ENCODE assay signal across 25 cellular contexts in the genomic region with DNA sequence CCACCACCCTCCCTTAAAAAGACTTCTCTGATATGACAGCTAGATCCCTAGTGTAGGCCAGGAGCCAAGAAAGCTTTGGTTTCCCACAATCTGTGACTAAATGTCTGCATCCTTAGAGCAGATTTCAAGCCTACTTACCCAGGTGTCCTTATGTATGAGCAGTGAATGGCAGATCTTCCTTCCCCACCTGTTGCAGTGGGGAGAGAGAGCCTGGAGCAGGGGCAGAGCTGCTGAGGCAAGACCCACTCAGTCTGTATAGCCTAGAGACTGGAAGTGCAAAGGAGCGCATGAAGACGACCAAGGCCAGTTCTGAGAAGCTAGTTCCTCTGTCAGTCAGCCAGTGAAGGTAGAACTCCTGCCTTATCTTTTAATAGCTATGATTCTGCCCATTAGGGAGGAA.
"Had no signal": no experiment of that assay in that cellular context is flagged by ENCODE, and none has a peak within 500 bp of the region (broad histone marks: within the 10 kb centered on the region; RNA-seq: fewer than 3 reads in every experiment).

No MANE protein-coding gene starts in this region.

- H3K27ac Mint-ChIP-seq: mesothelial cell of epicardium; naive thymus-derived CD4-positive, alpha-beta T cell; natural killer cell treated with Interleukin-12 subunit alpha and Interleukin-12 subunit beta and Interleukin-15 and Interleukin-18, amount 100 ng/mL, for 72 hours; progenitor cell of endocrine pancreas; stimulated activated naive B cell treated with anti-CD40 and anti-IgM and Interleukin-4, amounts not matched to agents 10 μg/mL and 1 μg/mL and 100 μg/mL, for 72 hours had no signal

- H3K4me1 Mint-ChIP-seq: mesothelial cell of epicardium; naive thymus-derived CD4-positive, alpha-beta T cell; stimulated activated naive B cell treated with anti-CD40 and anti-IgM and Interleukin-4, amounts not matched to agents 10 μg/mL and 1 μg/mL and 100 μg/mL, for 72 hours had no signal

- H3K4me2 ChIP-seq: smooth muscle cell had no signal

- H3K4me1 ChIP-seq: left ventricle myocardium inferior, right atrium auricular region, right lobe of liver, stomach, testis, thyroid gland, transverse colon, upper lobe of left lung, vagina had no signal

- DNase-seq: islet precursor cell; left ventricle myocardium inferior; mesendoderm; mucosa of descending colon; naive thymus-derived CD4-positive, alpha-beta T cell; ovary; right lobe of liver; stimulated activated CD4-positive, alpha-beta T cell treated with anti-CD3 and anti-CD28 coated beads, Interleukin-1b, Interleukin-23, amount 100 ng/mL, for 48 hours; stimulated activated CD4-positive, alpha-beta T cell treated with anti-CD3 and anti-CD28 coated beads, Interleukin-2, amount 100 ng/mL, for 48 hours; stimulated activated CD4-positive, alpha-beta T cell treated with anti-CD3 and anti-CD28 coated beads, Interleukin-4, amount 100 ng/mL, for 4 hours; stimulated activated CD8-positive, alpha-beta memory T cell treated with anti-CD3 and anti-CD28 coated beads, Interleukin-4, amount 100 ng/mL, for 48 hours; stimulated activated naive B cell treated with anti-CD40 and anti-IgM and Interleukin-4, amounts not matched to agents 10 μg/mL and 1 μg/mL and 100 μg/mL, for 72 hours; stimulated activated naive CD8-positive, alpha-beta T cell treated with anti-CD3 and anti-CD28 coated beads, Interleukin-15, Interleukin-2, amounts not matched to agents 100 U/mL and 50 U/mL, for 24 hours; stomach; testis; thyroid gland; transverse colon; upper lobe of left lung had no signal

- ATAC-seq: mucosa of descending colon; naive thymus-derived CD4-positive, alpha-beta T cell; right lobe of liver; stimulated activated naive B cell treated with anti-CD40 and anti-IgM and Interleukin-4, amounts not matched to agents 10 μg/mL and 1 μg/mL and 100 μg/mL, for 72 hours; stimulated activated naive CD8-positive, alpha-beta T cell treated with anti-CD3 and anti-CD28 coated beads, Interleukin-15, Interleukin-2, amounts not matched to agents 100 U/mL and 50 U/mL, for 24 hours had no signal

- H3K4me3 ChIP-seq: left ventricle myocardium inferior, lung, mucosa of descending colon, ovary, right atrium auricular region, right lobe of liver, smooth muscle cell, stomach, testis, thyroid gland, transverse colon, upper lobe of left lung, vagina had no signal

- H3K9me3 ChIP-seq: left ventricle myocardium inferior, mucosa of descending colon, ovary, right atrium auricular region, right lobe of liver, stomach, testis, thyroid gland, transverse colon, upper lobe of left lung, vagina had no signal

- H3K27ac ChIP-seq: left ventricle myocardium inferior, ovary, right atrium auricular region, right lobe of liver, stomach, testis, thyroid gland, transverse colon, upper lobe of left lung, vagina had no signal

- H3K4me3 Mint-ChIP-seq: mesothelial cell of epicardium; natural killer cell treated with Interleukin-12 subunit alpha and Interleukin-12 subunit beta and Interleukin-15 and Interleukin-18, amount 100 ng/mL, for 72 hours; stimulated activated naive B cell treated with anti-CD40 and anti-IgM and Interleukin-4, amounts not matched to agents 10 μg/mL and 1 μg/mL and 100 μg/mL, for 72 hours had no signal

- H3K36me3 ChIP-seq: left ventricle myocardium inferior, ovary, right atrium auricular region, right lobe of liver, stomach, thyroid gland, transverse colon, upper lobe of left lung, vagina had no signal

- H3K27me3 ChIP-seq: ovary, right atrium auricular region, right lobe of liver, stomach, testis, thyroid gland, transverse colon, upper lobe of left lung, vagina had no signal

- H3K36me3 Mint-ChIP-seq: mesothelial cell of epicardium; naive thymus-derived CD4-positive, alpha-beta T cell; natural killer cell treated with Interleukin-12 subunit alpha and Interleukin-12 subunit beta and Interleukin-15 and Interleukin-18, amount 100 ng/mL, for 72 hours; stimulated activated naive B cell treated with anti-CD40 and anti-IgM and Interleukin-4, amounts not matched to agents 10 μg/mL and 1 μg/mL and 100 μg/mL, for 72 hours had no signal

- H3K9me3 Mint-ChIP-seq: mesothelial cell of epicardium; stimulated activated naive B cell treated with anti-CD40 and anti-IgM and Interleukin-4, amounts not matched to agents 10 μg/mL and 1 μg/mL and 100 μg/mL, for 72 hours had no signal
